11 cellular contexts compared by ENCODE assay signal in the genomic region with DNA sequence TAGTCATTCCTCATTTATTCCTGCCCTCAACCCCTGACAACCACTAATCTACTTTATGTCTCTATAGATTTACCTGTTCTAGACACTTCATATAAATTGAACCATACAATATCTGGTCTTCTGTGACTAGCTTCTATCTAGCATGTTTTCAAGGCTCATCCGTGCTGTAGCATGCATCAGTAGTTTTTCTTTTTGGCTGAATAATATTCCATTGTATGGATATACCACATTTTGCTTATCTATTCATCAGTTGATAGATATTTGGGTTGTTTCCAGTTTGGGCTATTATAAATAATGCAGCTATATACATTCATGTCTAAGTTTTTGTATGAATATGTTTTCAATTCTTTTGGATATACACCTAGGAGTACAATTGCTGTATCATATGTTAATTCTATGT.
"Had no signal": no experiment of that assay in that cellular context is flagged by ENCODE, and none has a peak within 500 bp of the region (broad histone marks: within the 10 kb centered on the region; RNA-seq: fewer than 3 reads in every experiment).

No MANE protein-coding gene starts in this region.

- FAIRE-seq: H1, H54 had no signal

- H3K27ac ChIP-seq: GM23248 had no signal

- H3K4me2 ChIP-seq: GM23338 had no signal

- H3K9ac ChIP-seq: GM23248 had no signal

- H3K36me3 ChIP-seq: HAP-1 had no signal

- H3K9me3 ChIP-seq: HAP-1 had no signal

- DNase-seq: GM23248, GOT3, H7, H9, HCEC 1CT, HFFc6 had no signal

- H3K4me1 ChIP-seq: HAP-1 had no signal

- ATAC-seq: GM23338, HCT116 had no signal

- H3K4me3 ChIP-seq: GM23248, GM23338, HAP-1 had no signal

- H2AFZ ChIP-seq: GM23248, GM23338 had no signal
